17 cellular contexts compared by ENCODE assay signal in the genomic region with DNA sequence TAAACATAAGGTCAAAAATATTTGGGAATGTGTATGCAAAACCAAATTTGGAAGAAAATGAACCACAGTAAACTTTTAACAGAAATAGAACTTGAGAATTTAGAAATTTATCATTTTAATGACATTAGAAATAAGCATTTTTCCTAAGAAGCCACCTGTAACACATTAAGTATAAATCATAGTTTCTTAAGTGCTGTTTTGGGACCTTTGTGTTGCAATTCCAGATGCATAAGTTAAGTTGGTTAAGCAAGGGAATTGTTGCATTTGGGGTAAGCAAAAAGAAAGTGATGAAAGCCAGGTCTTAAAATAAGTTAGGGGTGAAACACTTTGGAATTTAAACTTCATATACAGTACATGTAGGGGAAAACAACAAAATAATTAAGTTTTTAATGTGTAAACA. TPM values are rescaled to one million over a fixed set of nuclear protein-coding genes. Genes with fewer than 3 reads are reported as not detected.
DNase-seq lines count a peak whose midpoint lies in the region; ATAC-seq and TF ChIP-seq lines count a peak whose summit lies in the region.
"Had no signal": no experiment of that assay in that cellular context is flagged by ENCODE, and none has a peak within 500 bp of the region (broad histone marks: within the 10 kb centered on the region; RNA-seq: fewer than 3 reads in every experiment).

No MANE protein-coding gene starts in this region.

- TF ChIP-seq CTCF in SK-N-SH (IDR thresholded peaks at IDR 0.05): no peak

- no peak for ATAC-seq in SK-N-SH treated with all-trans-retinoic acid at 6 μM for 48 hours

- DNase-seq in SK-N-SH (no peak), NOMO-1 treated with DMSO at 0.1 percent for 48 hours (lab: John Stamatoyannopoulos, UW; ENCODE audit: unreplicated experiment) (peak; percentile 7), fibroblast of peridontal ligament (ENCODE audit: extremely low read depth) (peak; percentile 85), T-helper 1 cell (no peak)
- DNase-seq in stimulated activated CD4-positive, alpha-beta T cell treated with anti-CD3 and anti-CD28 coated beads, Interleukin-4, amount 100 ng/mL, for 4 hours: no peak
- no peak for DNase-seq in activated CD8-positive, alpha-beta memory T cell treated with anti-CD3 and anti-CD28 coated beads, Interleukin-2, amount 50 U/mL, for 48 hours
- DNase-seq: CD4-positive, alpha-beta memory T cell; DMS79; GF-D8; Karpas-422; NCI-H1436; NCI-H2029 treated with DMSO at 0.1 percent for 48 hours; NCI-H510A; NCI-H82; SHP77 treated with DMSO at 0.1 percent for 48 hours had no signal

- CTCF ChIA-PET in SK-N-SH (lab: Yijun Ruan, JAX): no interaction called here

- no peak for TF ChIP-seq EP300 in SK-N-SH (IDR thresholded peaks at IDR 0.05; ENCODE audit: borderline replicate concordance in 1 of 2, low read depth in 1 of 2, low read length in 1 of 2)

- H3K79me2 ChIP-seq in SK-N-SH (ENCODE audit: insufficient read depth): no peaks in the 10 kb centered on the region

- no peaks in the 10 kb centered on the region for H3K27me3 ChIP-seq in SK-N-SH (ENCODE audit: insufficient read depth)
- H3K27me3 ChIP-seq in subcutaneous abdominal adipose tissue (ENCODE audit: control insufficient read depth in 5 of 5, insufficient read depth in 4 of 5, low read length in 5 of 5): no peaks in the 10 kb centered on the region

- POLR2A ChIA-PET in SK-N-SH (lab: Yijun Ruan, JAX): no interaction called here

- H3K27ac ChIP-seq in SK-N-SH (ENCODE audit: low read depth in 2 of 2, low read length in 1 of 2) (peak overlapping the region in 1 of 2 experiments; percentile 34; a peak in 1 of 4 replicates), subcutaneous abdominal adipose tissue (ENCODE audit: low read depth, low read length) (peak overlapping the region; percentile 79)

- H3K9ac ChIP-seq in SK-N-SH: no peak overlapping the region
- H3K9ac ChIP-seq in subcutaneous abdominal adipose tissue (ENCODE audit: low read length in 5 of 5): no peak overlapping the region

- H3K9me3 ChIP-seq in SK-N-SH (peaks cover under 1% of the 10 kb centered on the region; the same call in 1 of the 2 replicates), subcutaneous abdominal adipose tissue (ENCODE audit: control insufficient read depth in 5 of 5, low read length in 5 of 5) (peaks cover 0 to 2% (median 0%) of the 10 kb centered on the region in 5 donors)

- no peak overlapping the region for H2AFZ ChIP-seq in SK-N-SH (ENCODE audit: low read depth)

- H3K36me3 ChIP-seq in SK-N-SH (replicated peaks in 1 of 2; ENCODE audit: control insufficient read depth in 1 of 2, insufficient read depth in 2 of 2, low read length in 1 of 2) (no peaks in the 10 kb centered on the region), subcutaneous abdominal adipose tissue (ENCODE audit: control insufficient read depth in 5 of 5, insufficient read depth in 5 of 5, low read length in 5 of 5) (no peaks in the 10 kb centered on the region)

- H3K4me2 ChIP-seq in SK-N-SH: no peak overlapping the region

- no peak overlapping the region for H3K4me3 ChIP-seq in SK-N-SH (ENCODE audit: low read depth in 2 of 2, low read length in 1 of 2)
- no peak overlapping the region for H3K4me3 ChIP-seq in subcutaneous abdominal adipose tissue (ENCODE audit: low read depth in 1 of 5, low read length in 5 of 5)

- H3K4me1 ChIP-seq in SK-N-SH (ENCODE audit: control insufficient read depth in 1 of 2, insufficient read depth in 2 of 2, low read depth in 1 of 2, low read length in 1 of 2) (no peaks in the 10 kb centered on the region; a peak in 1 of 4 replicates), subcutaneous abdominal adipose tissue (ENCODE audit: control insufficient read depth in 5 of 5, insufficient read depth in 5 of 5, low read length in 5 of 5) (peaks cover 0 to 15% (median 2%) of the 10 kb centered on the region in 5 donors)

- H4K20me1 ChIP-seq in SK-N-SH (ENCODE audit: insufficient read depth): no peaks in the 10 kb centered on the region

- H3K9me2 ChIP-seq in SK-N-SH: no peaks in the 10 kb centered on the region

- no peak for TF ChIP-seq RAD21 in SK-N-SH (IDR thresholded peaks at IDR 0.05; ENCODE audit: low read length)

- no peaks in the 10 kb centered on the region for H3F3A ChIP-seq in SK-N-SH (replicated peaks; ENCODE audit: insufficient read depth)

TF ChIP-seq in SK-N-SH treated with all-trans-retinoic acid at 6 μM for 48 hours, 23 proteins besides CTCF, POLR2A, EP300 and RAD21:
- TF ChIP-seq RARB (CRISPR knock-in tag; IDR thresholded peaks at IDR 0.05): no peak
- TF ChIP-seq ESRRG (CRISPR knock-in tag; IDR thresholded peaks at IDR 0.05): no peak
- TF ChIP-seq ISL1 (CRISPR knock-in tag; IDR thresholded peaks at IDR 0.05): peak; percentile 51

TF ChIP-seq in SK-N-SH, 30 proteins besides CTCF, POLR2A, EP300 and RAD21:
- no peak for TF ChIP-seq CHD2 (IDR thresholded peaks at IDR 0.05; ENCODE audit: low read length, partially characterized antibody)
- TF ChIP-seq SMC3 (IDR thresholded peaks at IDR 0.05; ENCODE audit: low read depth, low read length): no peak
- TF ChIP-seq JUND (IDR thresholded peaks at IDR 0.05): no peak
- TF ChIP-seq SIN3A (IDR thresholded peaks at IDR 0.05; ENCODE audit: borderline replicate concordance, low read depth, low read length): no peak
- TF ChIP-seq, protein P1, sequence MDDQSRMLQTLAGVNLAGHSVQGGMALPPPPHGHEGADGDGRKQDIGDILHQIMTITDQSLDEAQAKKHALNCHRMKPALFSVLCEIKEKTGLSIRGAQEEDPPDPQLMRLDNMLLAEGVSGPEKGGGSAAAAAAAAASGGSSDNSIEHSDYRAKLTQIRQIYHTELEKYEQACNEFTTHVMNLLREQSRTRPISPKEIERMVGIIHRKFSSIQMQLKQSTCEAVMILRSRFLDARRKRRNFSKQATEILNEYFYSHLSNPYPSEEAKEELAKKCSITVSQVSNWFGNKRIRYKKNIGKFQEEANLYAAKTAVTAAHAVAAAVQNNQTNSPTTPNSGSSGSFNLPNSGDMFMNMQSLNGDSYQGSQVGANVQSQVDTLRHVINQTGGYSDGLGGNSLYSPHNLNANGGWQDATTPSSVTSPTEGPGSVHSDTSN (IDR thresholded peaks at IDR 0.05): no peak
- TF ChIP-seq TEAD4 (IDR thresholded peaks at IDR 0.05; ENCODE audit: borderline replicate concordance, insufficient read depth): no peak
- TF ChIP-seq TCF12 (IDR thresholded peaks at IDR 0.05): no peak
- no peak for TF ChIP-seq FOSL2 (IDR thresholded peaks at IDR 0.05; ENCODE audit: borderline replicate concordance, low read depth)
- no peak for TF ChIP-seq FOXJ3 (CRISPR knock-in tag; IDR thresholded peaks at IDR 0.05)
- no peak for TF ChIP-seq POLR2AphosphoS5 (IDR thresholded peaks at IDR 0.05; ENCODE audit: low read depth, low read length)
- TF ChIP-seq MXI1 (IDR thresholded peaks at IDR 0.05; ENCODE audit: low read depth, low read length): no peak
- no peak for TF ChIP-seq YY1 (IDR thresholded peaks at IDR 0.05; ENCODE audit: low read depth)
- no peak for TF ChIP-seq NRF1 (IDR thresholded peaks at IDR 0.05; ENCODE audit: low read depth, low read length)
- no peak for TF ChIP-seq NFIC (IDR thresholded peaks at IDR 0.05; ENCODE audit: borderline replicate concordance)
- TF ChIP-seq, protein P2, sequence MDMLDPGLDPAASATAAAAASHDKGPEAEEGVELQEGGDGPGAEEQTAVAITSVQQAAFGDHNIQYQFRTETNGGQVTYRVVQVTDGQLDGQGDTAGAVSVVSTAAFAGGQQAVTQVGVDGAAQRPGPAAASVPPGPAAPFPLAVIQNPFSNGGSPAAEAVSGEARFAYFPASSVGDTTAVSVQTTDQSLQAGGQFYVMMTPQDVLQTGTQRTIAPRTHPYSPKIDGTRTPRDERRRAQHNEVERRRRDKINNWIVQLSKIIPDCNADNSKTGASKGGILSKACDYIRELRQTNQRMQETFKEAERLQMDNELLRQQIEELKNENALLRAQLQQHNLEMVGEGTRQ (IDR thresholded peaks at IDR 0.05; ENCODE audit: borderline replicate concordance, low read depth, low read length): no peak
- TF ChIP-seq FOXM1 (IDR thresholded peaks at IDR 0.05; ENCODE audit: low read depth): no peak
- TF ChIP-seq, protein P3, sequence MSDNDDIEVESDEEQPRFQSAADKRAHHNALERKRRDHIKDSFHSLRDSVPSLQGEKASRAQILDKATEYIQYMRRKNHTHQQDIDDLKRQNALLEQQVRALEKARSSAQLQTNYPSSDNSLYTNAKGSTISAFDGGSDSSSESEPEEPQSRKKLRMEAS (IDR thresholded peaks at IDR 0.05; ENCODE audit: low read depth): no peak
- TF ChIP-seq TAF1 (IDR thresholded peaks at IDR 0.05; ENCODE audit: borderline replicate concordance, low read depth, low read length): no peak
- TF ChIP-seq, protein P4, sequence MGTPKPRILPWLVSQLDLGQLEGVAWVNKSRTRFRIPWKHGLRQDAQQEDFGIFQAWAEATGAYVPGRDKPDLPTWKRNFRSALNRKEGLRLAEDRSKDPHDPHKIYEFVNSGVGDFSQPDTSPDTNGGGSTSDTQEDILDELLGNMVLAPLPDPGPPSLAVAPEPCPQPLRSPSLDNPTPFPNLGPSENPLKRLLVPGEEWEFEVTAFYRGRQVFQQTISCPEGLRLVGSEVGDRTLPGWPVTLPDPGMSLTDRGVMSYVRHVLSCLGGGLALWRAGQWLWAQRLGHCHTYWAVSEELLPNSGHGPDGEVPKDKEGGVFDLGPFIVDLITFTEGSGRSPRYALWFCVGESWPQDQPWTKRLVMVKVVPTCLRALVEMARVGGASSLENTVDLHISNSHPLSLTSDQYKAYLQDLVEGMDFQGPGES (IDR thresholded peaks at IDR 0.05; ENCODE audit: low read depth, low read length): no peak
- TF ChIP-seq RFX5 (IDR thresholded peaks at IDR 0.05; ENCODE audit: low read length): no peak
TF ChIP-seq in SK-N-SH: peak in this region for 0.

RNA-seq across cellular contexts. Expression of a gene that starts 49.8 kb away (rescaled TPM):
- polyA plus RNA-seq in SK-N-SH (2012; rRNA removed): 27.0 and 29.4 TPM in 2 replicates
- polyA plus RNA-seq in SK-N-SH (2012; cell fraction: cytosol; rRNA removed): 32.5 and 34.1 TPM in 2 replicates
- polyA plus RNA-seq in SK-N-SH (2012; cell fraction: nucleus; rRNA removed): 14.5 and 18.9 TPM in 2 replicates

RNA-seq across cellular contexts. Expression of a gene that starts 59.7 kb away (rescaled TPM):
- polyA plus RNA-seq in SK-N-SH (2012; rRNA removed): 8.7 and 9.7 TPM in 2 replicates
- polyA plus RNA-seq in SK-N-SH (2012; cell fraction: cytosol; rRNA removed): 16.1 and 20.5 TPM in 2 replicates
- 5.2 and 8.0 TPM in 2 replicates for polyA plus RNA-seq in SK-N-SH (2012; cell fraction: nucleus; rRNA removed)

Comparison
In these comparisons a context has a peak if more than half of its experiments do, and no peak if none do; other contexts are left out.
1. DNase-seq: peak in NOMO-1 treated with DMSO at 0.1 percent for 48 hours (single experiment) and fibroblast of peridontal ligament (single experiment); none in SK-N-SH (single experiment), stimulated activated CD4-positive, alpha-beta T cell treated with anti-CD3 and anti-CD28 coated beads, Interleukin-4, amount 100 ng/mL, for 4 hours (0 of 2), T-helper 1 cell (0 of 5) and activated CD8-positive, alpha-beta memory T cell treated with anti-CD3 and anti-CD28 coated beads, Interleukin-2, amount 50 U/mL, for 48 hours (single experiment).